ENCODE assay signal across 15 cellular contexts in the genomic region with DNA sequence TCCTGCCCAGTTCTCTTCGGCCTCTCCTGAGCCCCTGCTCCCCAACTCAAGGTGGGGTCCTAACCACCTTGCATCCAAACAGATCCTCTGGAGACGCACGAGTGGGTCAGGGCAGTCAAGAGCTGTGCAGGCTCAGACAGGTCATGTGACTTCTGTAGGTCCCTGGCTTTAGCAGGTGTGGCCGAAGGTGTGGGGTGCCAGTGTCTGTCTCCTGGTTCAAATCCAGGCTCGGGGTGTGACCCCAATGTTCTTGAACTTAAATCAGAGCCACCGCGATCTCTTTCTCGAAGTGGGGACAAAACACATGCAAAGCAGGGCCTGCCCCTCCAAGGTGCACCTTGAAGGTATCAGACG. TPM values are rescaled to one million over a fixed set of nuclear protein-coding genes. Genes with fewer than 3 reads are reported as not detected.
DNase-seq lines count a peak whose midpoint lies in the region; ATAC-seq and TF ChIP-seq lines count a peak whose summit lies in the region.
"Had no signal": no experiment of that assay in that cellular context is flagged by ENCODE, and none has a peak within 500 bp of the region (broad histone marks: within the 10 kb centered on the region; RNA-seq: fewer than 3 reads in every experiment).

No MANE protein-coding gene starts in this region.

- no peak for DNase-seq in mesothelial cell of epicardium (ENCODE audit: low spot score in 2 of 2, unreplicated experiment in 2 of 2)
- DNase-seq in NCI-H82 (lab: John Stamatoyannopoulos, UW), result no peak
- DNase-seq in NCI-H1092 treated with DMSO at 0.1 percent for 48 hours (lab: John Stamatoyannopoulos, UW), result no peak
- no peak for DNase-seq in T-helper 9 cell
- DNase-seq: activated CD4-positive, alpha-beta T cell treated with anti-CD3 and anti-CD28 coated beads for 48 hours; central memory CD4-positive, alpha-beta T cell; NCI-H1930; NK-92 treated with Interleukin-12 subunit alpha and Interleukin-12 subunit beta, amount 100 ng/mL, for 24 hours had no signal

- no peak overlapping the region for H3K4me3 Mint-ChIP-seq in mesothelial cell of epicardium
- H3K4me3 Mint-ChIP-seq: activated T-helper 17 cell treated with anti-CD3 and anti-CD28 coated beads, Interleukin-2, amount 50 U/mL, for 72 hours; natural killer cell treated with Interleukin-12 subunit alpha and Interleukin-12 subunit beta and Interleukin-15 and Interleukin-18, amount 100 ng/mL, for 72 hours had no signal

- H3K4me3 ChIP-seq in HUES64 (ENCODE audit: low read length) (no peak overlapping the region), stomach smooth muscle (ENCODE audit: low read length in 2 of 2) (peak overlapping the region in 1 of 2 donors; percentile 22)

- H3K36me3 ChIP-seq in HUES64 (ENCODE audit: insufficient read depth, low read length) (no peaks in the 10 kb centered on the region), stomach smooth muscle (ENCODE audit: control insufficient read depth in 2 of 2, insufficient read depth in 2 of 2, low read length in 2 of 2) (no peaks in the 10 kb centered on the region)

- TF ChIP-seq CTCF in mesothelial cell of epicardium (IDR thresholded peaks at IDR 0.05; ENCODE audit: unreplicated experiment), result no peak

- H3K27me3 ChIP-seq in HUES64 (ENCODE audit: insufficient read depth, low read length), result no peaks in the 10 kb centered on the region
- no peaks in the 10 kb centered on the region for H3K27me3 ChIP-seq in stomach smooth muscle (ENCODE audit: control insufficient read depth in 1 of 2, insufficient read depth in 2 of 2, low read length in 2 of 2)

- no peak for ATAC-seq in GM18520 (IDR thresholded peaks at IDR 0.05; ENCODE audit: unreplicated experiment)
- ATAC-seq: activated T-helper 17 cell treated with anti-CD3 and anti-CD28 coated beads, Interleukin-2, amount 50 U/mL, for 72 hours; natural killer cell treated with Interleukin-12 subunit alpha and Interleukin-12 subunit beta and Interleukin-15 and Interleukin-18, amount 100 ng/mL, for 72 hours had no signal

- H3K4me1 ChIP-seq in HUES64 (ENCODE audit: insufficient read depth, low read length) (peaks cover 61% of the 10 kb centered on the region), stomach smooth muscle (ENCODE audit: control insufficient read depth, insufficient read depth, low read length) (peaks cover 87% of the 10 kb centered on the region)

- 93% methylated on average over 9 of the region's 9 CpGs for WGBS in HUES64

- peak overlapping the region; percentile 79 for H3K27ac Mint-ChIP-seq in mesothelial cell of epicardium
- H3K27ac Mint-ChIP-seq: activated T-helper 17 cell treated with anti-CD3 and anti-CD28 coated beads, Interleukin-2, amount 50 U/mL, for 72 hours; natural killer cell treated with Interleukin-12 subunit alpha and Interleukin-12 subunit beta and Interleukin-15 and Interleukin-18, amount 100 ng/mL, for 72 hours had no signal

- H3K36me3 Mint-ChIP-seq in mesothelial cell of epicardium, result no peaks in the 10 kb centered on the region
- H3K36me3 Mint-ChIP-seq: natural killer cell treated with Interleukin-12 subunit alpha and Interleukin-12 subunit beta and Interleukin-15 and Interleukin-18, amount 100 ng/mL, for 72 hours had no signal

- H3K9me3 Mint-ChIP-seq in mesothelial cell of epicardium, result no peaks in the 10 kb centered on the region
- H3K9me3 Mint-ChIP-seq: activated T-helper 17 cell treated with anti-CD3 and anti-CD28 coated beads, Interleukin-2, amount 50 U/mL, for 72 hours; natural killer cell treated with Interleukin-12 subunit alpha and Interleukin-12 subunit beta and Interleukin-15 and Interleukin-18, amount 100 ng/mL, for 72 hours had no signal

- H3K9ac ChIP-seq in HUES64 (ENCODE audit: low read depth, low read length), result peak overlapping the region; percentile 37; the same call in 1 of the 2 replicates
- H3K9ac ChIP-seq in stomach smooth muscle (ENCODE audit: low read length in 2 of 2), result peak overlapping the region; percentile 41 to 51

- no peak overlapping the region for H3K27ac ChIP-seq in HUES64 (ENCODE audit: low read depth, low read length)
- H3K27ac ChIP-seq in cingulate gyrus (ENCODE audit: low read depth, low read length), result peak overlapping the region; percentile 83
- H3K27ac ChIP-seq in stomach smooth muscle (ENCODE audit: low read length), result peak overlapping the region; percentile 92
- H3K27ac ChIP-seq: C4-2B had no signal

- no peaks in the 10 kb centered on the region for H3K9me3 ChIP-seq in HUES64 (ENCODE audit: insufficient read depth, low read depth, low read length)
- H3K9me3 ChIP-seq in stomach smooth muscle (ENCODE audit: control insufficient read depth in 2 of 2, low read length in 2 of 2), result no peaks in the 10 kb centered on the region

- peaks cover 66% of the 10 kb centered on the region for H3K4me1 Mint-ChIP-seq in mesothelial cell of epicardium

- H3K27me3 Mint-ChIP-seq in mesothelial cell of epicardium (ENCODE audit: low read depth), result no peaks in the 10 kb centered on the region
- H3K27me3 Mint-ChIP-seq: activated T-helper 17 cell treated with anti-CD3 and anti-CD28 coated beads, Interleukin-2, amount 50 U/mL, for 72 hours; natural killer cell treated with Interleukin-12 subunit alpha and Interleukin-12 subunit beta and Interleukin-15 and Interleukin-18, amount 100 ng/mL, for 72 hours had no signal

RNA-seq across cellular contexts. Expression of a gene that starts 27.4 kb away (rescaled TPM):
- polyA plus RNA-seq in HUES64 (2013, experiment 1 of 2), result 29.4 TPM
- polyA plus RNA-seq in HUES64 (2013, experiment 2 of 2), result 36.1 TPM
- 39.3 to 41.8 TPM (median 41.1 TPM) in 3 replicates for total RNA-seq in mesothelial cell of epicardium
